Comparison of ENCODE assay signal across 1 cellular context in the genomic region with DNA sequence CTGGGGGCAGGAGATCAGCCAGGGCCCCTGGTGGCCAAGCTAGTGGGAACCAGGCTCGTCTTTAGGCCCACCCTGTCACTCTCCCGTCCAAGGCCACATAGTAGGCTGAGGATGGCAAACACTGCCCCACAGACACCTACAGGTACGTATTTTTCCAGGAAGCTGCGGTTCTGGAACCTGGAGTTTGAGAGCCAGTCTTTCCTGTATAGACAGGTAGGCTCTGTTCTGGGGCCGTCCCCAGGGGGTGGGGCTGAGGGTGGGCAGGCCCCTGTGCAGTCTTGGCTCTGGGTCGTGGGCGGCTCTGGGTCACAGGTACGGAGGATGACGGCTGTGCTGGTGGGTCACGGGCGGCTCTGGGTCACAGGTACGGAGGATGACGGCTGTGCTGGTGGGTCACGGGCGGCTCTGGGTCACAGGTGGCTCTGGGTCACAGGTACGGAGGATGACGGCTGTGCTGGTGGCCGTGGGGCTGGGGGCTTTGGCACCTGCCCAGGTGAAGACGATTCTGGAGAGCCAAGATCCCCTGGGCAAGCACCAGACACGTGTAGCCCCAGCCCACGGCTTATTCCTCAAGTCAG.
TF ChIP-seq lines count a peak whose summit lies in the region.

No MANE protein-coding gene starts in this region.

TF ChIP-seq in HepG2, 621 proteins besides CTCF, POLR2A, EP300 and RAD21:
- TF ChIP-seq RBFOX2 (IDR thresholded peaks at IDR 0.05; ENCODE audit: low read depth, low read length) (peak; percentile 36; the same call in 1 of the 2 replicates), HNRNPLL (IDR thresholded peaks at IDR 0.05; ENCODE audit: low read depth, low read length, poor library complexity, severe bottlenecking) (peak; percentile 19), AGO2 (optimal IDR thresholded peaks at IDR 0.05; ENCODE audit: low read depth, low read length) (peak; percentile 83)
- TF ChIP-seq, protein P1, sequence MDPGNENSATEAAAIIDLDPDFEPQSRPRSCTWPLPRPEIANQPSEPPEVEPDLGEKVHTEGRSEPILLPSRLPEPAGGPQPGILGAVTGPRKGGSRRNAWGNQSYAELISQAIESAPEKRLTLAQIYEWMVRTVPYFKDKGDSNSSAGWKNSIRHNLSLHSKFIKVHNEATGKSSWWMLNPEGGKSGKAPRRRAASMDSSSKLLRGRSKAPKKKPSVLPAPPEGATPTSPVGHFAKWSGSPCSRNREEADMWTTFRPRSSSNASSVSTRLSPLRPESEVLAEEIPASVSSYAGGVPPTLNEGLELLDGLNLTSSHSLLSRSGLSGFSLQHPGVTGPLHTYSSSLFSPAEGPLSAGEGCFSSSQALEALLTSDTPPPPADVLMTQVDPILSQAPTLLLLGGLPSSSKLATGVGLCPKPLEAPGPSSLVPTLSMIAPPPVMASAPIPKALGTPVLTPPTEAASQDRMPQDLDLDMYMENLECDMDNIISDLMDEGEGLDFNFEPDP (CRISPR knock-in tag; conservative IDR thresholded peaks at IDR 0.05) = no peak
